In the genomic region with DNA sequence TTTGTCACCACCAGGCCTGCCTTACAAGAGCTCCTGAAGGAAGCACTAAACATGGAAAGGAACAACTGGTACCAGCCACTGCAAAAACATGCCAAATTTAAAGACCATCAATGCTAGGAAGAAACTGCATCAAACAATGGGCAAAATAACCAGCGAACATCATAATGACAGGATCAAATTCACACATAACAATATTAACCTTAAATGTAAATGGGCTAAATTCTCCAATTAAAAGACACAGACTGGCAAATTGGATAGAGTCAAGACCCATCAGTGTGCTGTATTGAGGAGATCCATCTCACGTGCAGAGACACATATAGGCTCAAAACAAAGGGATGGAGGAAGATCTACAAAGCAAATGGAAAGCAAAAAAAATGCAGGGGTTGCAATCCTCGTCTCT, we compare ENCODE assay signal across 4 cellular contexts. TPM values are rescaled to one million over a fixed set of nuclear protein-coding genes. Genes with fewer than 3 reads are reported as not detected.
"Had no signal": no experiment of that assay in that cellular context is flagged by ENCODE, and none has a peak within 500 bp of the region (broad histone marks: within the 10 kb centered on the region; RNA-seq: fewer than 3 reads in every experiment).

No MANE protein-coding gene starts in this region.

RNA-seq across cellular contexts. Expression of gene MAT1A, which starts 16.5 kb away (rescaled TPM):
- total RNA-seq: LHCN-M2, M059J had no signal

RNA-seq across cellular contexts. Expression of gene DYDC1, which starts 50.6 kb away (rescaled TPM):
- total RNA-seq: LHCN-M2, M059J, MCF 10A, NCI-H460 had no signal

RNA-seq across cellular contexts. Expression of gene DYDC2, which starts 50.6 kb away (rescaled TPM):
- total RNA-seq: LHCN-M2, M059J, MCF 10A, NCI-H460 had no signal
